Comparison of ENCODE assay signal across 25 cellular contexts in the genomic region with DNA sequence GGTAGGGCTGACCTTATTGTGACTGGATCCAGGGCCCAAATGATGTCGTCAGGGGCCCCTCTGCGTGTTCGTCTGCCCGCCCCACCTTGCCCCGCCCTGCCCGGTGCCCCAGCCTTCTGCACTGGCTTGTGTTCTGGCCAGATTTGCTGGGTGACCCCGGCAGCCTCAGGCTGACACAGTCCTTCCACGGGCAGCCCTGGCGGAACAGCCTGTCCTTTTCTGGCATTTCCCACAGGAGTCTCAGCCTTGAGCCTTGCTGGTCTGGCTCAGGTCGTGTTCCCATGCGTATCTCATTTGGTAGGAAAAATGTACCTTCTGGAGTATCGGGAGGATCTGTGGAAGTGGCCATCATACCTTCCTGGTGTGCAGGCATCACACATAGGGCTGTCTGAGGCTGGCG. TPM values are rescaled to one million over a fixed set of nuclear protein-coding genes. Genes with fewer than 3 reads are reported as not detected.
A peak's percentile ranks its signal among the peaks of the same experiment; 100 is the strongest.
DNase-seq lines count a peak whose midpoint lies in the region; ATAC-seq, FAIRE-seq and TF ChIP-seq lines count a peak whose summit lies in the region.
"Had no signal": no experiment of that assay in that cellular context is flagged by ENCODE, and none has a peak within 500 bp of the region (broad histone marks: within the 10 kb centered on the region; RNA-seq: fewer than 3 reads in every experiment).

No MANE protein-coding gene starts in this region.

- H3K36me3 ChIP-seq in left ventricle myocardium inferior, result peaks cover 86% of the 10 kb centered on the region
- peaks cover 23% of the 10 kb centered on the region in 2 donors for H3K36me3 ChIP-seq in kidney (ENCODE audit: control insufficient read depth in 1 of 2, insufficient read depth in 2 of 2, low read length in 2 of 2)
- peaks cover 0 to 100% (median 85%) of the 10 kb centered on the region in 6 donors for H3K36me3 ChIP-seq in spleen

- no peak for TF ChIP-seq POLR2A in spleen (IDR thresholded peaks at IDR 0.05)
- no peak for TF ChIP-seq POLR2A in lower leg skin (IDR thresholded peaks at IDR 0.05)

- no peak for FAIRE-seq in kidney (lab: Jason Lieb, UNC)
- FAIRE-seq: GM18507 had no signal

- 96% methylated on average over 13 of the region's 13 CpGs for WGBS in right cardiac atrium
- 92 to 98% (median 96%) methylated on average over 8 to 13 of the region's 13 CpGs for WGBS in spleen, 5 donors
- WGBS in lower leg skin, 2 donors, result 79 to 81% methylated on average over 13 of the region's 13 CpGs

- peak overlapping the region; percentile 12 for H3K27ac ChIP-seq in left ventricle myocardium inferior (replicated peaks)
- no peak overlapping the region for H3K27ac ChIP-seq in right cardiac atrium (ENCODE audit: low read length)
- no peak overlapping the region for H3K27ac ChIP-seq in kidney (ENCODE audit: low read depth in 2 of 2, low read length in 2 of 2)
- no peak overlapping the region for H3K27ac ChIP-seq in spleen

- H3K9me3 ChIP-seq in left ventricle myocardium inferior (replicated peaks), result no peaks in the 10 kb centered on the region
- no peaks in the 10 kb centered on the region for H3K9me3 ChIP-seq in right cardiac atrium (ENCODE audit: control insufficient read depth, low read length)
- no peaks in the 10 kb centered on the region for H3K9me3 ChIP-seq in kidney (ENCODE audit: control insufficient read depth in 1 of 2, low read length in 2 of 2)
- H3K9me3 ChIP-seq in spleen, result no peaks in the 10 kb centered on the region

- H3K4me3 ChIP-seq in left ventricle myocardium inferior (no peak overlapping the region), right cardiac atrium (ENCODE audit: low read length) (no peak overlapping the region), kidney (ENCODE audit: low read length in 2 of 2) (no peak overlapping the region), spleen (no peak overlapping the region), lower leg skin (ENCODE audit: low read depth, poor library complexity, severe bottlenecking) (no peak overlapping the region)

- H3K4me1 ChIP-seq in left ventricle myocardium inferior (no peaks in the 10 kb centered on the region), right cardiac atrium (ENCODE audit: control insufficient read depth, insufficient read depth, low read length) (no peaks in the 10 kb centered on the region), kidney (ENCODE audit: control insufficient read depth in 1 of 2, insufficient read depth in 1 of 2, low read depth in 1 of 2, low read length in 2 of 2) (no peaks in the 10 kb centered on the region), spleen (no peaks in the 10 kb centered on the region)

- no peak overlapping the region for H3K9ac ChIP-seq in kidney (ENCODE audit: low read length in 2 of 2)

- H3K27me3 ChIP-seq in left ventricle myocardium inferior (ENCODE audit: low read depth), result no peaks in the 10 kb centered on the region
- H3K27me3 ChIP-seq in right cardiac atrium (ENCODE audit: control insufficient read depth, insufficient read depth), result no peaks in the 10 kb centered on the region
- no peaks in the 10 kb centered on the region for H3K27me3 ChIP-seq in spleen (replicated peaks in 1 of 7)

- no peak for DNase-seq in left ventricle myocardium inferior
- no peak for DNase-seq in right cardiac atrium
- DNase-seq in kidney, result peak; percentile 41
- DNase-seq in spleen, result peak; percentile 33
- DNase-seq in NCI-H524 (lab: John Stamatoyannopoulos, UW), result no peak
- no peak for DNase-seq in lower leg skin (ENCODE audit: low spot score in 2 of 2)
- DNase-seq: Calu3, DMS153, DND-41, NCI-H1048, NCI-H1417, NCI-H1694, NCI-H2081, NCI-H2171, NCI-H345, NCI-H510A treated with DMSO at 0.1 percent for 48 hours, NCI-H748 treated with DMSO at 0.1 percent for 48 hours, PC-3, SHP77 treated with DMSO at 0.1 percent for 48 hours had no signal

- intact Hi-C loops in left ventricle myocardium inferior (cut with micrococcal nuclease) (no loop called here), right cardiac atrium (cut with DNase I) (no loop called here), kidney (cut with DNase I) (no loop called here), spleen (cut with DNase I; ENCODE audit: low total_unique reads) (no loop called here), lower leg skin (cut with DNase I; ENCODE audit: low total_unique reads) (no loop called here)

- TF ChIP-seq CTCF in left ventricle myocardium inferior (IDR thresholded peaks at IDR 0.05; ENCODE audit: borderline replicate concordance), result no peak
- no peak for TF ChIP-seq CTCF in kidney (IDR thresholded peaks at IDR 0.05; ENCODE audit: borderline replicate concordance, extremely low read depth, insufficient read depth)
- no peak for TF ChIP-seq CTCF in spleen (IDR thresholded peaks at IDR 0.05 in 8 of 11, conservative IDR thresholded peaks at IDR 0.05 in 3 of 11)
- TF ChIP-seq CTCF in lower leg skin (IDR thresholded peaks at IDR 0.05), result no peak

- ATAC-seq in right cardiac atrium (no peak), HG02759 (IDR thresholded peaks at IDR 0.05; ENCODE audit: unreplicated experiment) (no peak)
- ATAC-seq: PC-3 had no signal

RNA-seq across cellular contexts. Expression of a gene that starts 31.0 kb away (rescaled TPM):
- total RNA-seq in left ventricle myocardium inferior (13.2 TPM), right cardiac atrium (10 to 100 TPM; 11.1 to 12.7 (median 11.9) TPM), kidney (19.6 TPM), spleen (10 to 100 TPM; 15.6 to 31.6 (median 25.3) TPM), lower leg skin (10 to 100 TPM; 18.6 to 33.3 (median 30.5) TPM)
- polyA plus RNA-seq in right cardiac atrium (10.4 TPM), kidney (ENCODE audit: insufficient read depth, low read depth, low replicate concordance) (8.8 TPM), spleen (10 to 100 TPM in 2 of 3 donors, 1 to 10 TPM in 1; 8.2 to 24.1 (median 21.7) TPM)

RNA-seq across cellular contexts. Expression of a gene that starts 31.0 kb away (rescaled TPM):
- total RNA-seq in left ventricle myocardium inferior, result 121 TPM
- total RNA-seq in right cardiac atrium, result 10 to 100 TPM; 57.3 to 85.5 (median 80.0) TPM
- 144 TPM for polyA plus RNA-seq in right cardiac atrium
- total RNA-seq in kidney, result 45.0 TPM
- 147 TPM for polyA plus RNA-seq in kidney (ENCODE audit: insufficient read depth, low read depth, low replicate concordance)
- 10 to 100 TPM; 11.2 to 37.4 (median 32.9) TPM for total RNA-seq in spleen
- polyA plus RNA-seq in spleen, result 10 to 100 TPM; 50.5 to 81.0 (median 62.2) TPM
- total RNA-seq in lower leg skin, result 10 to 100 TPM; 34.0 to 54.5 (median 41.8) TPM

RNA-seq across cellular contexts. Expression of a gene that starts 46.1 kb away (rescaled TPM):
- not detected for total RNA-seq in left ventricle myocardium inferior
- total RNA-seq in right cardiac atrium, result not detected
- polyA plus RNA-seq in right cardiac atrium, result not detected
- not detected for total RNA-seq in kidney
- polyA plus RNA-seq in kidney (ENCODE audit: insufficient read depth, low read depth, low replicate concordance), result not detected
- total RNA-seq in spleen, result not detected
- polyA plus RNA-seq in spleen, result not detected
- total RNA-seq in lower leg skin, result not detected
- total RNA-seq: A172, Calu3, H4, HT-29, PC-3 had no signal
- polyA plus RNA-seq: BJ had no signal

Comparison
In these comparisons a context has a peak if more than half of its experiments do, and no peak if none do; other contexts are left out.
1. DNase-seq: peak in kidney (single experiment) and spleen (single experiment); none in left ventricle myocardium inferior (single experiment), right cardiac atrium (0 of 3), NCI-H524 (0 of 2) and lower leg skin (0 of 2).